Comparison of ENCODE assay signal across 8 cellular contexts in genomic region chr11:126969865-126970479, GRCh38. TPM values are rescaled to one million over a fixed set of nuclear protein-coding genes. Genes with fewer than 3 reads are reported as not detected.
DNase-seq lines count a peak whose midpoint lies in the region; ATAC-seq and TF ChIP-seq lines count a peak whose summit lies in the region.
"Had no signal": no experiment of that assay in that cellular context is flagged by ENCODE, and none has a peak within 500 bp of the region (broad histone marks: within the 10 kb centered on the region; RNA-seq: fewer than 3 reads in every experiment).

No MANE protein-coding gene starts in this region.

- DNase-seq in HT1080 (ENCODE audit: low read depth) (peak; percentile 82), astrocyte of the hippocampus (ENCODE audit: low read depth, low spot score) (peak; percentile 80), right lobe of liver (no peak), CD1c-positive myeloid dendritic cell (ENCODE audit: extremely low spot score) (no peak)
- no peak for DNase-seq in activated T-cell treated with anti-CD3 and anti-CD28 coated beads, Interleukin-2, amount 50 U/mL, for 24 hours

- no peaks in the 10 kb centered on the region for H3K9me3 ChIP-seq in right lobe of liver

- ATAC-seq in GM18511 (IDR thresholded peaks at IDR 0.05; ENCODE audit: unreplicated experiment) (peak; percentile 87), right lobe of liver (peak in 2 of 4 donors; percentile 48 to 49), HG03039 (IDR thresholded peaks at IDR 0.05; ENCODE audit: unreplicated experiment) (no peak)

- no peak overlapping the region for H3K4me3 ChIP-seq in right lobe of liver

- no peak overlapping the region for H3K27ac Mint-ChIP-seq in activated T-cell treated with anti-CD3 and anti-CD28 coated beads, Interleukin-2, amount 50 U/mL, for 24 hours
- H3K27ac Mint-ChIP-seq: T-helper 1 cell treated with Interleukin-12 subunit alpha and Interleukin-12 subunit beta and Interleukin-4 antibody, amounts not matched to agents 30 μg/mL and 1 μg/mL, for 36 hours had no signal

- H3K27me3 ChIP-seq in right lobe of liver, result no peaks in the 10 kb centered on the region

- H3K4me1 ChIP-seq in right lobe of liver, result no peaks in the 10 kb centered on the region

- TF ChIP-seq CTCF in right lobe of liver (IDR thresholded peaks at IDR 0.05), result peak; percentile 28 to 40 (median 35)

- H3K27me3 Mint-ChIP-seq in activated T-cell treated with anti-CD3 and anti-CD28 coated beads, Interleukin-2, amount 50 U/mL, for 24 hours, result peaks cover 38% of the 10 kb centered on the region

- H3K27ac ChIP-seq in right lobe of liver, result no peak overlapping the region

- no peaks in the 10 kb centered on the region for H3K4me1 Mint-ChIP-seq in activated T-cell treated with anti-CD3 and anti-CD28 coated beads, Interleukin-2, amount 50 U/mL, for 24 hours (ENCODE audit: low read depth)

- H3K36me3 ChIP-seq in right lobe of liver, result no peaks in the 10 kb centered on the region

- H3K36me3 Mint-ChIP-seq in activated T-cell treated with anti-CD3 and anti-CD28 coated beads, Interleukin-2, amount 50 U/mL, for 24 hours (ENCODE audit: low read depth), result no peaks in the 10 kb centered on the region

- WGBS in right lobe of liver (ENCODE audit: insufficient coverage, low coverage, low lambda C conversion rate, missing lambda C conversion rate), result 29% methylated on average over 6 of the region's 6 CpGs

- H3K4me3 Mint-ChIP-seq in activated T-cell treated with anti-CD3 and anti-CD28 coated beads, Interleukin-2, amount 50 U/mL, for 24 hours, result no peak overlapping the region
- H3K4me3 Mint-ChIP-seq: T-helper 1 cell treated with Interleukin-12 subunit alpha and Interleukin-12 subunit beta and Interleukin-4 antibody, amounts not matched to agents 30 μg/mL and 1 μg/mL, for 36 hours had no signal

- intact Hi-C loops in right lobe of liver (cut with DNase I), result no loop called here

- no peaks in the 10 kb centered on the region for H3K9me3 Mint-ChIP-seq in activated T-cell treated with anti-CD3 and anti-CD28 coated beads, Interleukin-2, amount 50 U/mL, for 24 hours
- H3K9me3 Mint-ChIP-seq: T-helper 1 cell treated with Interleukin-12 subunit alpha and Interleukin-12 subunit beta and Interleukin-4 antibody, amounts not matched to agents 30 μg/mL and 1 μg/mL, for 36 hours had no signal

- TF ChIP-seq POLR2A in right lobe of liver (IDR thresholded peaks at IDR 0.05), result no peak

RNA-seq across cellular contexts. Expression of gene KIRREL3, which starts 30.6 kb away (rescaled TPM):
- 1.7 and 2.2 TPM in 2 replicates for total RNA-seq in HT1080 (2014; rRNA removed; shearing (Covaris generic))
- polyA plus RNA-seq in HT1080 (2015; cell fraction: cytosol; rRNA removed), result 2.3 and 2.4 TPM in 2 replicates
- polyA plus RNA-seq in HT1080 (2015; cell fraction: nucleus; rRNA removed), result 1.9 and 2.0 TPM in 2 replicates
- total RNA-seq in right lobe of liver, result not detected

Comparison
In these comparisons a context has a peak if more than half of its experiments do, and no peak if none do; other contexts are left out.
1. DNase-seq: peak in HT1080 (single experiment) and astrocyte of the hippocampus (single experiment); none in right lobe of liver (0 of 3), CD1c-positive myeloid dendritic cell (single experiment) and activated T-cell treated with anti-CD3 and anti-CD28 coated beads, Interleukin-2, amount 50 U/mL, for 24 hours (single experiment).